Comparison of ENCODE assay signal across 8 cellular contexts in genomic region chr14:75660630-75661498, GRCh38. TPM values are rescaled to one million over a fixed set of nuclear protein-coding genes. Genes with fewer than 3 reads are reported as not detected.
DNase-seq lines count a peak whose midpoint lies in the region; ATAC-seq and TF ChIP-seq lines count a peak whose summit lies in the region.

A gene with protein sequence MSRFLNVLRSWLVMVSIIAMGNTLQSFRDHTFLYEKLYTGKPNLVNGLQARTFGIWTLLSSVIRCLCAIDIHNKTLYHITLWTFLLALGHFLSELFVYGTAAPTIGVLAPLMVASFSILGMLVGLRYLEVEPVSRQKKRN (minus strand): TSS chr14:75660876. CDS start chr14:75657502, 3,374 bp downstream.
TTLL5 (plus strand) TSS chr14:75661246; CDS start chr14:75663150, 1,904 bp downstream.

- peaks cover 13% of the 10 kb centered on the region for H3K36me3 Mint-ChIP-seq in activated CD4-positive, alpha-beta memory T cell treated with anti-CD3 and anti-CD28 coated beads for 36 hours

- peak; percentile 98 for ATAC-seq in GM19438 (IDR thresholded peaks at IDR 0.05; ENCODE audit: low read depth, unreplicated experiment)
- peak; percentile 91 for ATAC-seq in HG03575 (IDR thresholded peaks at IDR 0.05; ENCODE audit: extremely low read depth, insufficient number of reproducible peaks, low FRiP score, unreplicated experiment)

- H3K9me3 ChIP-seq in liver (ENCODE audit: control insufficient read depth in 4 of 4, low read length in 3 of 4) = no peaks in the 10 kb centered on the region

- H3K9me3 Mint-ChIP-seq in activated CD4-positive, alpha-beta memory T cell treated with anti-CD3 and anti-CD28 coated beads for 36 hours = no peaks in the 10 kb centered on the region

- peak in 1 of 2 donors; percentile 14 for TF ChIP-seq RAD21 in liver (IDR thresholded peaks at IDR 0.05)

- H3K4me3 ChIP-seq in dorsolateral prefrontal cortex (peak within 1 kb of the TSS; percentile 65 to 100 (median 97)), liver (ENCODE audit: low read depth in 1 of 3, low read length in 3 of 3) (peak within 1 kb of the TSS; percentile 89 to 98 (median 95))

- no peaks in the 10 kb centered on the region for H3K27me3 Mint-ChIP-seq in activated CD4-positive, alpha-beta memory T cell treated with anti-CD3 and anti-CD28 coated beads for 36 hours

- POLR2A ChIA-PET in activated CD4-positive, alpha-beta memory T cell treated with anti-CD3 and anti-CD28 coated beads for 36 hours (lab: Charles Lee) = interaction anchor here (0.6 to 1.9 kb wide), 14 partner anchors 10 to 322 kb away, joined by 3 to 9 read pairs (median 3); partner anchors contain the start of genes BATF, FLVCR2 and TGFB3

- H3K4me1 Mint-ChIP-seq in activated CD4-positive, alpha-beta memory T cell treated with anti-CD3 and anti-CD28 coated beads for 36 hours (ENCODE audit: low read depth) = peaks cover 34% of the 10 kb centered on the region

- H3K27ac Mint-ChIP-seq in activated CD4-positive, alpha-beta memory T cell treated with anti-CD3 and anti-CD28 coated beads for 36 hours = peak within 1 kb of the TSS; percentile 90

- peak; percentile 98 for DNase-seq in CD1c-positive myeloid dendritic cell (ENCODE audit: extremely low spot score)
- DNase-seq in NCI-H82 treated with DMSO at 0.1 percent for 48 hours (lab: John Stamatoyannopoulos, UW; ENCODE audit: unreplicated experiment) = peak; percentile 91
- peak; percentile 98 for DNase-seq in activated CD4-positive, alpha-beta memory T cell treated with anti-CD3 and anti-CD28 coated beads for 36 hours
- DNase-seq in dorsolateral prefrontal cortex = peak; percentile 90 to 99 (median 97)
- peak; percentile 97 for DNase-seq in stimulated activated CD4-positive, alpha-beta T cell treated with anti-CD3 and anti-CD28 coated beads, Interleukin-4, amount 100 ng/mL, for 24 hours

- peak in 33 of 56 donors; percentile 4 to 56 (median 20) for TF ChIP-seq CTCF in dorsolateral prefrontal cortex (IDR thresholded peaks at IDR 0.05 in 54 of 56, conservative IDR thresholded peaks at IDR 0.05 in 2 of 56; ENCODE audit: low read depth in 1 of 56, partially characterized antibody in 56 of 56)
- no peak for TF ChIP-seq CTCF in liver (IDR thresholded peaks at IDR 0.05; ENCODE audit: low read depth, low read length, missing input control)

- under 1% methylated on average over 60 of the region's 60 CpGs for WGBS in liver

- peak within 1 kb of the TSS; percentile 41 to 95 (median 89) for H3K27ac ChIP-seq in dorsolateral prefrontal cortex
- H3K27ac ChIP-seq in liver (ENCODE audit: low read depth in 1 of 2, low read length in 2 of 2) = peak within 1 kb of the TSS; percentile 81 to 97

- CTCF ChIA-PET in activated CD4-positive, alpha-beta memory T cell treated with anti-CD3 and anti-CD28 coated beads for 36 hours (lab: Charles Lee) = interaction anchor here (0.5 to 14.0 kb wide), 11 partner anchors 11 to 591 kb away, joined by 3 to 336 read pairs (median 5); partner anchors contain the start of genes FLVCR2 and ZC2HC1C

- peaks cover 2 to 16% (median 9%) of the 10 kb centered on the region in 4 donors for H3K36me3 ChIP-seq in liver (ENCODE audit: control insufficient read depth in 4 of 4, insufficient read depth in 3 of 4, low read depth in 1 of 4, low read length in 3 of 4)

- H3K4me1 ChIP-seq in liver (ENCODE audit: control insufficient read depth in 4 of 4, insufficient read depth in 4 of 4, low read length in 3 of 4) = peaks cover 0 to 22% (median 17%) of the 10 kb centered on the region in 4 donors

- intact Hi-C loops in activated CD4-positive, alpha-beta memory T cell treated with anti-CD3 and anti-CD28 coated beads for 36 hours (cut with micrococcal nuclease) = loop anchor here (1.0 to 5.0 kb wide), 6 partner anchors 138 to 534 kb away; partner anchors contain the start of genes BATF, NEK9 and TMED10
- intact Hi-C loops in dorsolateral prefrontal cortex (cut with DNase I) = loop anchor here (1.0 to 5.0 kb wide), 3 partner anchors 51 to 322 kb away; partner anchors contain the start of gene TGFB3 (in 1 of the 2)

- H3K4me3 Mint-ChIP-seq in activated CD4-positive, alpha-beta memory T cell treated with anti-CD3 and anti-CD28 coated beads for 36 hours = peak within 1 kb of the TSS; percentile 96

- H3K9ac ChIP-seq in liver (ENCODE audit: low read depth in 1 of 2, low read length in 2 of 2) = peak within 1 kb of the TSS; percentile 95 to 98

- no peaks in the 10 kb centered on the region for H3K27me3 ChIP-seq in dorsolateral prefrontal cortex
- H3K27me3 ChIP-seq in liver (ENCODE audit: control insufficient read depth in 4 of 4, insufficient read depth in 4 of 4, low read length in 3 of 4) = no peaks in the 10 kb centered on the region

TF ChIP-seq in liver, 16 proteins besides CTCF, POLR2A, EP300 and RAD21:
- TF ChIP-seq, protein P1, sequence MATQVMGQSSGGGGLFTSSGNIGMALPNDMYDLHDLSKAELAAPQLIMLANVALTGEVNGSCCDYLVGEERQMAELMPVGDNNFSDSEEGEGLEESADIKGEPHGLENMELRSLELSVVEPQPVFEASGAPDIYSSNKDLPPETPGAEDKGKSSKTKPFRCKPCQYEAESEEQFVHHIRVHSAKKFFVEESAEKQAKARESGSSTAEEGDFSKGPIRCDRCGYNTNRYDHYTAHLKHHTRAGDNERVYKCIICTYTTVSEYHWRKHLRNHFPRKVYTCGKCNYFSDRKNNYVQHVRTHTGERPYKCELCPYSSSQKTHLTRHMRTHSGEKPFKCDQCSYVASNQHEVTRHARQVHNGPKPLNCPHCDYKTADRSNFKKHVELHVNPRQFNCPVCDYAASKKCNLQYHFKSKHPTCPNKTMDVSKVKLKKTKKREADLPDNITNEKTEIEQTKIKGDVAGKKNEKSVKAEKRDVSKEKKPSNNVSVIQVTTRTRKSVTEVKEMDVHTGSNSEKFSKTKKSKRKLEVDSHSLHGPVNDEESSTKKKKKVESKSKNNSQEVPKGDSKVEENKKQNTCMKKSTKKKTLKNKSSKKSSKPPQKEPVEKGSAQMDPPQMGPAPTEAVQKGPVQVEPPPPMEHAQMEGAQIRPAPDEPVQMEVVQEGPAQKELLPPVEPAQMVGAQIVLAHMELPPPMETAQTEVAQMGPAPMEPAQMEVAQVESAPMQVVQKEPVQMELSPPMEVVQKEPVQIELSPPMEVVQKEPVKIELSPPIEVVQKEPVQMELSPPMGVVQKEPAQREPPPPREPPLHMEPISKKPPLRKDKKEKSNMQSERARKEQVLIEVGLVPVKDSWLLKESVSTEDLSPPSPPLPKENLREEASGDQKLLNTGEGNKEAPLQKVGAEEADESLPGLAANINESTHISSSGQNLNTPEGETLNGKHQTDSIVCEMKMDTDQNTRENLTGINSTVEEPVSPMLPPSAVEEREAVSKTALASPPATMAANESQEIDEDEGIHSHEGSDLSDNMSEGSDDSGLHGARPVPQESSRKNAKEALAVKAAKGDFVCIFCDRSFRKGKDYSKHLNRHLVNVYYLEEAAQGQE (IDR thresholded peaks at IDR 0.05) = peak; percentile 28
- TF ChIP-seq FOXA2 (IDR thresholded peaks at IDR 0.05) (no peak), JUND (IDR thresholded peaks at IDR 0.05) (peak; percentile 49 to 62), HNF4A (conservative IDR thresholded peaks at IDR 0.05) (peak; percentile 58 to 70), ZBTB33 (IDR thresholded peaks at IDR 0.05) (no peak), TAF1 (conservative IDR thresholded peaks at IDR 0.05) (peak; percentile 28), YY1 (IDR thresholded peaks at IDR 0.05) (peak; percentile 85), EGR1 (IDR thresholded peaks at IDR 0.05; ENCODE audit: low read depth in 2 of 2) (peak; percentile 16 to 41), FOXA1 (IDR thresholded peaks at IDR 0.05) (peak; percentile 42), MAX (IDR thresholded peaks at IDR 0.05) (peak; percentile 68), SP1 (IDR thresholded peaks at IDR 0.05) (peak; percentile 97), HNF4G (IDR thresholded peaks at IDR 0.05) (no peak), NR2F2 (IDR thresholded peaks at IDR 0.05) (peak; percentile 20), RXRA (IDR thresholded peaks at IDR 0.05) (peak; percentile 35 to 66), GABPA (IDR thresholded peaks at IDR 0.05 in 1 of 2, conservative IDR thresholded peaks at IDR 0.05 in 1 of 2) (peak in 1 of 2 donors; percentile 74)
- TF ChIP-seq, protein P2, sequence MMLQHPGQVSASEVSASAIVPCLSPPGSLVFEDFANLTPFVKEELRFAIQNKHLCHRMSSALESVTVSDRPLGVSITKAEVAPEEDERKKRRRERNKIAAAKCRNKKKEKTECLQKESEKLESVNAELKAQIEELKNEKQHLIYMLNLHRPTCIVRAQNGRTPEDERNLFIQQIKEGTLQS (IDR thresholded peaks at IDR 0.05) = peak; percentile 55

RNA-seq across cellular contexts. Expression of the first gene that starts in this region (rescaled TPM):
- 10 to 100 TPM; 25.9 to 26.8 TPM for total RNA-seq in activated CD4-positive, alpha-beta memory T cell treated with anti-CD3 and anti-CD28 coated beads for 36 hours
- total RNA-seq in dorsolateral prefrontal cortex (10 to 100 TPM; 10.2 to 21.8 (median 14.5) TPM), liver (10 to 100 TPM; 17.1 to 17.6 TPM)
- polyA plus RNA-seq in liver = 10 to 100 TPM; 40.9 to 43.5 TPM

RNA-seq across cellular contexts. Expression of gene TTLL5, which starts in this region (rescaled TPM):
- total RNA-seq in activated CD4-positive, alpha-beta memory T cell treated with anti-CD3 and anti-CD28 coated beads for 36 hours = 10 to 100 TPM; 23.6 to 28.4 TPM
- total RNA-seq in dorsolateral prefrontal cortex (10 to 100 TPM; 36.5 to 74.0 (median 53.7) TPM), liver (10 to 100 TPM; 14.0 to 14.2 TPM)
- polyA plus RNA-seq in liver = 1 to 10 TPM; 4.3 to 5.7 TPM

Comparison
In these comparisons a context has a peak if more than half of its experiments do, and no peak if none do; other contexts are left out.
1. Peak in every context shown above with its lines: DNase-seq, ATAC-seq, H3K4me3 ChIP-seq and H3K27ac ChIP-seq.